In genomic region chr2:48345176-48345575, GRCh38 we compare ENCODE assay signal across 17 cellular contexts. TPM values are rescaled to one million over a fixed set of nuclear protein-coding genes. Genes with fewer than 3 reads are reported as not detected.
A peak's percentile ranks its signal among the peaks of the same experiment; 100 is the strongest.
DNase-seq lines count a peak whose midpoint lies in the region; ATAC-seq and TF ChIP-seq lines count a peak whose summit lies in the region.
"Had no signal": no experiment of that assay in that cellular context is flagged by ENCODE, and none has a peak within 500 bp of the region (broad histone marks: within the 10 kb centered on the region; RNA-seq: fewer than 3 reads in every experiment).

No MANE protein-coding gene starts in this region.

- no peaks in the 10 kb centered on the region for H3K27me3 ChIP-seq in CD8-positive, alpha-beta memory T cell (ENCODE audit: insufficient read depth, low read length, poor library complexity, severe bottlenecking)
- no peaks in the 10 kb centered on the region for H3K27me3 ChIP-seq in IMR-90 (ENCODE audit: control insufficient read depth, insufficient read depth, low read length)
- no peaks in the 10 kb centered on the region for H3K27me3 ChIP-seq in neutrophil
- no peaks in the 10 kb centered on the region for H3K27me3 ChIP-seq in stomach
- H3K27me3 ChIP-seq in ovary: no peaks in the 10 kb centered on the region
- H3K27me3 ChIP-seq: vagina had no signal

- H4K5ac ChIP-seq in IMR-90 (ENCODE audit: low read depth, low read length): no peak overlapping the region

- TF ChIP-seq CTCF in IMR-90 (conservative IDR thresholded peaks at IDR 0.05; ENCODE audit: low read depth, low read length) (no peak), choroid plexus epithelial cell (conservative IDR thresholded peaks at IDR 0.05; ENCODE audit: low read depth, low read length) (no peak), neutrophil (IDR thresholded peaks at IDR 0.05) (no peak), stomach (IDR thresholded peaks at IDR 0.05) (no peak), ovary (IDR thresholded peaks at IDR 0.05) (no peak)

- H3K4me3 Mint-ChIP-seq in CD8-positive, alpha-beta memory T cell: peak overlapping the region in 4 of 7 donors; percentile 19 to 55 (median 40)

- no peak overlapping the region for H3K4me3 ChIP-seq in CD8-positive, alpha-beta memory T cell (ENCODE audit: low read length)
- H3K4me3 ChIP-seq in IMR-90 (ENCODE audit: insufficient read depth, low read depth, low read length) (no peak overlapping the region), choroid plexus epithelial cell (ENCODE audit: low read depth, low read length) (no peak overlapping the region), neutrophil (ENCODE audit: low read depth in 1 of 2, low read length in 1 of 2) (no peak overlapping the region), stomach (no peak overlapping the region), ovary (no peak overlapping the region)
- H3K4me3 ChIP-seq: PC-9, vagina had no signal

- H2BK15ac ChIP-seq in IMR-90 (ENCODE audit: low read depth, low read length): no peak overlapping the region

- in situ Hi-C loops in IMR-90 (cut with MboI; ENCODE audit: low sequenced_read_pairs): no loop called here

- peak overlapping the region in 7 of 8 donors; percentile 37 to 88 (median 76) for H3K27ac Mint-ChIP-seq in CD8-positive, alpha-beta memory T cell

- H3K9ac ChIP-seq in IMR-90 (ENCODE audit: low read depth, low read length): no peak overlapping the region

- H3K9me3 ChIP-seq in CD8-positive, alpha-beta memory T cell (ENCODE audit: low read length): peaks cover 12% of the 10 kb centered on the region
- peaks cover 6% of the 10 kb centered on the region for H3K9me3 ChIP-seq in IMR-90 (ENCODE audit: control insufficient read depth, insufficient read depth, low read length)
- no peaks in the 10 kb centered on the region for H3K9me3 ChIP-seq in neutrophil
- H3K9me3 ChIP-seq in stomach: peaks cover 3 to 13% (median 9%) of the 10 kb centered on the region in 4 donors
- peaks cover 0 to 4% of the 10 kb centered on the region in 2 donors for H3K9me3 ChIP-seq in ovary

- peaks cover 25 to 55% of the 10 kb centered on the region in 2 experiments for H3K79me1 ChIP-seq in IMR-90 (ENCODE audit: low read depth in 1 of 2, low read length in 2 of 2)

- no peak overlapping the region for H3K23ac ChIP-seq in IMR-90 (ENCODE audit: low read depth, low read length)

- H2AK9ac ChIP-seq in IMR-90 (replicated peaks; ENCODE audit: low read depth, low read length, poor library complexity): no peak overlapping the region

- H2BK5ac ChIP-seq in IMR-90 (ENCODE audit: low read depth, low read length, poor library complexity, severe bottlenecking): peak overlapping the region; percentile 76

- no peak overlapping the region for H2AFZ ChIP-seq in IMR-90 (replicated peaks; ENCODE audit: low read length, poor library complexity)
- H2AFZ ChIP-seq: PC-9 had no signal

- no peak overlapping the region for H3K56ac ChIP-seq in IMR-90 (ENCODE audit: extremely low read depth, insufficient read depth, low read length)

- TF ChIP-seq RAD21 in IMR-90 (IDR thresholded peaks at IDR 0.05; ENCODE audit: low read length): no peak

- peak overlapping the region; percentile 70; the same call in 1 of the 2 replicates for H2BK20ac ChIP-seq in IMR-90 (ENCODE audit: low read depth, low read length)

- no TSS peak for BruUV-seq in IMR-90 (replicated peaks; lab: Mats Ljungman, UMichigan)

- no peak overlapping the region for H4K91ac ChIP-seq in IMR-90 (ENCODE audit: insufficient read depth, low read depth, low read length)

- dilution Hi-C loops in IMR-90 (cut with HindIII; ENCODE audit: low sequenced_read_pairs, unreplicated experiment): no loop called here

- H3K4me1 ChIP-seq in CD8-positive, alpha-beta memory T cell (ENCODE audit: insufficient read depth, low read length): peaks cover 37% of the 10 kb centered on the region
- peaks cover 7% of the 10 kb centered on the region for H3K4me1 ChIP-seq in IMR-90 (ENCODE audit: control insufficient read depth, insufficient read depth, low read length)
- peaks cover 31 to 34% of the 10 kb centered on the region in 2 experiments for H3K4me1 ChIP-seq in neutrophil (ENCODE audit: control insufficient read depth in 1 of 2, insufficient read depth in 1 of 2, low read depth in 1 of 2, low read length in 1 of 2)
- peaks cover 7 to 60% (median 29%) of the 10 kb centered on the region in 4 donors for H3K4me1 ChIP-seq in stomach
- H3K4me1 ChIP-seq in ovary (ENCODE audit: insufficient read depth): no peaks in the 10 kb centered on the region

- peaks cover 7 to 18% (median 16%) of the 10 kb centered on the region in 5 donors for H3K9me3 Mint-ChIP-seq in CD8-positive, alpha-beta memory T cell

- TF ChIP-seq EP300 in stomach (IDR thresholded peaks at IDR 0.05): no peak
- TF ChIP-seq EP300 in ovary (IDR thresholded peaks at IDR 0.05): no peak

- H3K36me3 Mint-ChIP-seq in CD8-positive, alpha-beta memory T cell: peaks cover 23 to 34% (median 30%) of the 10 kb centered on the region in 3 donors

- DNase-seq in CD8-positive, alpha-beta memory T cell: no peak
- no peak for DNase-seq in IMR-90
- peak; percentile 76 for DNase-seq in choroid plexus epithelial cell (ENCODE audit: low read depth)
- DNase-seq in stomach: no peak
- no peak for DNase-seq in stimulated activated CD4-positive, alpha-beta T cell treated with anti-CD3 and anti-CD28 coated beads, Interleukin-4, amount 100 ng/mL, for 1 hour
- DNase-seq in ovary: no peak
- DNase-seq: activated T-cell treated with anti-CD3 and anti-CD28 coated beads, Interleukin-2, amount 50 U/mL, for 48 hours; GDM1; islet precursor cell; KG1; NCI-H1694; NCI-H510A treated with DMSO at 0.1 percent for 48 hours; stimulated activated CD8-positive, alpha-beta memory T cell treated with anti-CD3 and anti-CD28 coated beads, Interleukin-4, amount 100 ng/mL, for 48 hours had no signal

- no peak for ATAC-seq in IMR-90 (ENCODE audit: low read depth)

- H3K4me1 Mint-ChIP-seq in CD8-positive, alpha-beta memory T cell: peaks cover 53 to 82% (median 81%) of the 10 kb centered on the region in 3 donors

- CTCF ChIA-PET in CD8-positive, alpha-beta memory T cell (lab: Charles Lee): no interaction called here
- CTCF ChIA-PET in IMR-90 (lab: Yijun Ruan, JAX): no interaction called here

- 0 out of 2 replicates have a peak, but pooled peaks cover 3% of the 10 kb centered on the region for H3K9me1 ChIP-seq in IMR-90 (ENCODE audit: insufficient read depth, low read length)

- peak overlapping the region; percentile 67; the same call in 1 of the 2 replicates for H3K4ac ChIP-seq in IMR-90 (ENCODE audit: low read depth, low read length)

- intact Hi-C loops in IMR-90 (cut with micrococcal nuclease) (no loop called here), stomach (cut with DNase I; ENCODE audit: low total_unique reads) (no loop called here), ovary (cut with DNase I) (no loop called here)

- no peak overlapping the region for H3K14ac ChIP-seq in IMR-90 (replicated peaks; ENCODE audit: low read depth, low read length)

- H2BK120ac ChIP-seq in IMR-90 (ENCODE audit: low read depth, low read length): no peak overlapping the region; the same call in 1 of the 2 replicates

- POLR2A ChIA-PET in CD8-positive, alpha-beta memory T cell (lab: Charles Lee): interaction anchor here (0.6 kb wide), 1 partner anchor 493 kb away, joined by 5 read pairs; no protein-coding TSS in a partner anchor
- POLR2A ChIA-PET in IMR-90 (lab: Charles Lee; ENCODE audit: unreplicated experiment): no interaction called here

- no peak overlapping the region for H4K8ac ChIP-seq in IMR-90 (ENCODE audit: low read depth in 2 of 2, low read length in 2 of 2)

- no peaks in the 10 kb centered on the region for H3K27me3 Mint-ChIP-seq in CD8-positive, alpha-beta memory T cell

- peaks cover 20% of the 10 kb centered on the region for H3K36me3 ChIP-seq in CD8-positive, alpha-beta memory T cell (ENCODE audit: insufficient read depth, low read length)
- H3K36me3 ChIP-seq in IMR-90 (ENCODE audit: control insufficient read depth, insufficient read depth, low read length) (peaks cover 3% of the 10 kb centered on the region), neutrophil (no peaks in the 10 kb centered on the region), stomach (peaks cover 0 to 20% (median 4%) of the 10 kb centered on the region in 4 donors), ovary (no peaks in the 10 kb centered on the region)

- TF ChIP-seq POLR2A in IMR-90 (IDR thresholded peaks at IDR 0.05; ENCODE audit: low read depth, low read length): no peak
- TF ChIP-seq POLR2A in stomach (IDR thresholded peaks at IDR 0.05): no peak
- no peak for TF ChIP-seq POLR2A in ovary (IDR thresholded peaks at IDR 0.05)

- H3K18ac ChIP-seq in IMR-90 (ENCODE audit: low read depth, low read length): no peak overlapping the region

- no peak overlapping the region for H3K4me2 ChIP-seq in IMR-90 (ENCODE audit: low read depth, low read length)

- no peak overlapping the region for H3K27ac ChIP-seq in CD8-positive, alpha-beta memory T cell (ENCODE audit: low read depth, low read length)
- H3K27ac ChIP-seq in IMR-90 (ENCODE audit: insufficient read depth, low read length): no peak overlapping the region
- H3K27ac ChIP-seq in neutrophil: peak overlapping the region; percentile 66
- H3K27ac ChIP-seq in stomach: peak overlapping the region in 2 of 5 donors; percentile 57 to 71
- H3K27ac ChIP-seq in ovary: no peak overlapping the region
- H3K27ac ChIP-seq: C4-2B, vagina had no signal

- 80 to 100% methylated on average over 1 of the region's 1 CpG for WGBS in IMR-90 (ENCODE audit: extremely low coverage in 2 of 2, insufficient read length in 1 of 2), 2 experiments
- 61 to 93% (median 69%) methylated on average over 1 of the region's 1 CpG for WGBS in stomach, 5 donors
- 95 to 98% (median 98%) methylated on average over 1 of the region's 1 CpG for WGBS in ovary, 3 donors

- peaks cover 3% of the 10 kb centered on the region; the same call in 1 of the 2 replicates for H4K20me1 ChIP-seq in IMR-90 (ENCODE audit: insufficient read depth, low read length)

- no peak overlapping the region for H2AK5ac ChIP-seq in IMR-90 (ENCODE audit: low read depth, low read length)

TF ChIP-seq in IMR-90, 13 proteins besides CTCF, POLR2A, EP300 and RAD21 (continues in another document):
- TF ChIP-seq MXI1 (IDR thresholded peaks at IDR 0.05; ENCODE audit: borderline replicate concordance, low read depth, low read length) (no peak), CEBPB (IDR thresholded peaks at IDR 0.05; ENCODE audit: low read depth, low read length) (peak; percentile 58), RCOR1 (IDR thresholded peaks at IDR 0.05; ENCODE audit: insufficient replicate concordance, low read length) (no peak), MAZ (IDR thresholded peaks at IDR 0.05; ENCODE audit: borderline replicate concordance, low read depth, low read length) (no peak), BHLHE40 (IDR thresholded peaks at IDR 0.05; ENCODE audit: low read depth, low read length) (no peak)

RNA-seq across cellular contexts. Expression of gene FOXN2, which starts 30.7 kb away (rescaled TPM):
- 10 to 100 TPM; 56.7 TPM for total RNA-seq in CD8-positive, alpha-beta memory T cell
- 41.6 TPM for polyA plus RNA-seq in CD8-positive, alpha-beta memory T cell
- total RNA-seq in IMR-90 (2012; rRNA removed) (33.1 and 39.6 TPM in 2 replicates), stomach (10 to 100 TPM in 4 of 5 donors, 1 to 10 TPM in 1; 9.0 to 71.2 (median 14.7) TPM), ovary (10 to 100 TPM in 6 of 7 donors, 1 to 10 TPM in 1; 9.9 to 13.9 (median 12.5) TPM)
- polyA plus RNA-seq in IMR-90 (2012; rRNA removed) (3.2 and 3.8 TPM in 2 replicates), stomach (1 to 10 TPM; 2.6 to 4.9 (median 2.9) TPM), ovary (1 to 10 TPM; 3.3 to 6.9 TPM)
- 0.95 and 1.5 TPM in 2 replicates for polyA plus RNA-seq in IMR-90 (2012; cell fraction: cytosol; rRNA removed)
- 1.0 and 5.5 TPM in 2 replicates for polyA plus RNA-seq in IMR-90 (2012; cell fraction: nucleus; rRNA removed; ENCODE audit: low replicate concordance)
